18 cellular contexts compared by ENCODE assay signal in genomic region chr18:2991241-2991640, GRCh38. TPM values are rescaled to one million over a fixed set of nuclear protein-coding genes. Genes with fewer than 3 reads are reported as not detected.
DNase-seq lines count a peak whose midpoint lies in the region; ATAC-seq and TF ChIP-seq lines count a peak whose summit lies in the region.
"Had no signal": no experiment of that assay in that cellular context is flagged by ENCODE, and none has a peak within 500 bp of the region (broad histone marks: within the 10 kb centered on the region; RNA-seq: fewer than 3 reads in every experiment).

No MANE protein-coding gene starts in this region.

- no peak for DNase-seq in activated T-cell treated with anti-CD3 and anti-CD28 coated beads, Interleukin-2, amount 50 U/mL, for 24 hours
- no peak for DNase-seq in activated T-cell treated with anti-CD3 and anti-CD28 coated beads, Interleukin-2, amount 50 U/mL, for 1 hour
- DNase-seq in MM.1S (no peak), NCI-H69 (lab: John Stamatoyannopoulos, UW) (no peak)
- no peak for DNase-seq in activated CD4-positive, alpha-beta memory T cell treated with anti-CD3 and anti-CD28 coated beads, Interleukin-2, amount 10 ng/mL, durations not matched to agents 7 days and 5 days
- no peak for DNase-seq in central memory CD8-positive, alpha-beta T cell (ENCODE audit: low spot score in 2 of 2)
- DNase-seq: CD8-positive, alpha-beta memory T cell; Kasumi-1; NCI-H1092 treated with DMSO at 0.1 percent for 48 hours; NCI-H146; NCI-H2081; NCI-H2171 treated with DMSO at 0.1 percent for 48 hours; NCI-H446 treated with DMSO at 0.1 percent for 48 hours; NCI-H774; Right ventricle myocardium superior had no signal

- peak overlapping the region; percentile 87 for H3K27ac Mint-ChIP-seq in activated T-cell treated with anti-CD3 and anti-CD28 coated beads, Interleukin-2, amount 50 U/mL, for 24 hours
- H3K27ac Mint-ChIP-seq in activated CD4-positive, alpha-beta memory T cell treated with anti-CD3 and anti-CD28 coated beads, Interleukin-2, amount 10 ng/mL, durations not matched to agents 7 days and 5 days = peak overlapping the region; percentile 38
- peak overlapping the region; percentile 17 for H3K27ac Mint-ChIP-seq in central memory CD8-positive, alpha-beta T cell (ENCODE audit: low read depth)

- H3K4me1 ChIP-seq in MM.1S (ENCODE audit: low read length) = peaks cover 10% of the 10 kb centered on the region

- H3K36me3 ChIP-seq in MM.1S (replicated peaks; ENCODE audit: insufficient read depth, low read length) = no peaks in the 10 kb centered on the region

- H3K4me3 ChIP-seq in MM.1S (ENCODE audit: low read length) = no peak overlapping the region
- H3K4me3 ChIP-seq: BLaER1 treated with 17β-estradiol and CSF1 and Interleukin-3, amounts not matched to agents 10 nM and 100 nM had no signal

- no peaks in the 10 kb centered on the region for H3K9me2 ChIP-seq in MM.1S (replicated peaks; ENCODE audit: insufficient read depth, low read length)

- H3K4me1 Mint-ChIP-seq in activated T-cell treated with anti-CD3 and anti-CD28 coated beads, Interleukin-2, amount 50 U/mL, for 24 hours (ENCODE audit: low read depth) = peaks cover 83% of the 10 kb centered on the region
- H3K4me1 Mint-ChIP-seq in activated CD4-positive, alpha-beta memory T cell treated with anti-CD3 and anti-CD28 coated beads, Interleukin-2, amount 10 ng/mL, durations not matched to agents 7 days and 5 days = peaks cover 66% of the 10 kb centered on the region
- H3K4me1 Mint-ChIP-seq in central memory CD8-positive, alpha-beta T cell = peaks cover 42% of the 10 kb centered on the region

- POLR2A ChIA-PET in activated CD4-positive, alpha-beta memory T cell treated with anti-CD3 and anti-CD28 coated beads, Interleukin-2, amount 10 ng/mL, durations not matched to agents 7 days and 5 days (lab: Charles Lee) = interaction anchor here (0.6 kb wide), 1 partner anchor 605 kb away, joined by 3 read pairs; no protein-coding TSS in a partner anchor

- H4K20me1 ChIP-seq in MM.1S (ENCODE audit: insufficient read depth, low read length) = no peaks in the 10 kb centered on the region

- H3K27ac ChIP-seq in MM.1S (ENCODE audit: low read length) = no peak overlapping the region
- H3K27ac ChIP-seq: BLaER1 treated with 17β-estradiol and CSF1 and Interleukin-3, amounts not matched to agents 10 nM and 100 nM had no signal

- CTCF ChIA-PET in activated CD4-positive, alpha-beta memory T cell treated with anti-CD3 and anti-CD28 coated beads, Interleukin-2, amount 10 ng/mL, durations not matched to agents 7 days and 5 days (lab: Charles Lee) = no interaction called here

- H3K79me2 ChIP-seq in MM.1S (ENCODE audit: low read length) = peaks cover 8% of the 10 kb centered on the region

- no peak for ATAC-seq in central memory CD8-positive, alpha-beta T cell (replicated peaks; ENCODE audit: extremely low read depth, poor library complexity, severe bottlenecking)
- ATAC-seq in GM19467 (IDR thresholded peaks at IDR 0.05; ENCODE audit: unreplicated experiment) = no peak
- no peak for ATAC-seq in HG03520 (IDR thresholded peaks at IDR 0.05; ENCODE audit: unreplicated experiment)

- H3K9ac ChIP-seq in MM.1S (ENCODE audit: low read length) = no peak overlapping the region
- H3K9ac ChIP-seq: BLaER1 treated with 17β-estradiol and CSF1 and Interleukin-3, amounts not matched to agents 10 nM and 100 nM had no signal

- H3K4me3 Mint-ChIP-seq in activated T-cell treated with anti-CD3 and anti-CD28 coated beads, Interleukin-2, amount 50 U/mL, for 24 hours = no peak overlapping the region
- H3K4me3 Mint-ChIP-seq in activated CD4-positive, alpha-beta memory T cell treated with anti-CD3 and anti-CD28 coated beads, Interleukin-2, amount 10 ng/mL, durations not matched to agents 7 days and 5 days = no peak overlapping the region
- H3K4me3 Mint-ChIP-seq in central memory CD8-positive, alpha-beta T cell = no peak overlapping the region

- peaks cover 69% of the 10 kb centered on the region for H3K36me3 Mint-ChIP-seq in activated T-cell treated with anti-CD3 and anti-CD28 coated beads, Interleukin-2, amount 50 U/mL, for 24 hours (ENCODE audit: low read depth)
- peaks cover 50% of the 10 kb centered on the region for H3K36me3 Mint-ChIP-seq in activated CD4-positive, alpha-beta memory T cell treated with anti-CD3 and anti-CD28 coated beads, Interleukin-2, amount 10 ng/mL, durations not matched to agents 7 days and 5 days (ENCODE audit: low read depth)
- peaks cover 5% of the 10 kb centered on the region for H3K36me3 Mint-ChIP-seq in central memory CD8-positive, alpha-beta T cell (ENCODE audit: insufficient read depth)

- H3F3A ChIP-seq in MM.1S (ENCODE audit: insufficient read depth, low read length) = no peaks in the 10 kb centered on the region; the same call in 1 of the 2 replicates

- no peaks in the 10 kb centered on the region for H3K9me3 ChIP-seq in MM.1S (replicated peaks; ENCODE audit: insufficient read depth, low read length)

- no peak for TF ChIP-seq CTCF in MM.1S (IDR thresholded peaks at IDR 0.05; ENCODE audit: low read length)

- H3K9me3 Mint-ChIP-seq in activated T-cell treated with anti-CD3 and anti-CD28 coated beads, Interleukin-2, amount 50 U/mL, for 24 hours = peaks cover 1% of the 10 kb centered on the region
- H3K9me3 Mint-ChIP-seq in activated CD4-positive, alpha-beta memory T cell treated with anti-CD3 and anti-CD28 coated beads, Interleukin-2, amount 10 ng/mL, durations not matched to agents 7 days and 5 days = peaks cover 5% of the 10 kb centered on the region
- H3K9me3 Mint-ChIP-seq in central memory CD8-positive, alpha-beta T cell = no peaks in the 10 kb centered on the region

- peak overlapping the region; percentile 15; the same call in 1 of the 2 replicates for H3K4me2 ChIP-seq in MM.1S (ENCODE audit: low read depth, low read length)

- H3K27me3 Mint-ChIP-seq in activated T-cell treated with anti-CD3 and anti-CD28 coated beads, Interleukin-2, amount 50 U/mL, for 24 hours = no peaks in the 10 kb centered on the region
- no peaks in the 10 kb centered on the region for H3K27me3 Mint-ChIP-seq in activated CD4-positive, alpha-beta memory T cell treated with anti-CD3 and anti-CD28 coated beads, Interleukin-2, amount 10 ng/mL, durations not matched to agents 7 days and 5 days
- H3K27me3 Mint-ChIP-seq in central memory CD8-positive, alpha-beta T cell = no peaks in the 10 kb centered on the region

- no peaks in the 10 kb centered on the region for H3K27me3 ChIP-seq in MM.1S (replicated peaks; ENCODE audit: insufficient read depth, low read length)
- H3K27me3 ChIP-seq: BLaER1 treated with 17β-estradiol and CSF1 and Interleukin-3, amounts not matched to agents 10 nM and 100 nM had no signal

- H2AFZ ChIP-seq in MM.1S (ENCODE audit: low read length) = no peak overlapping the region

RNA-seq across cellular contexts. Expression of gene LPIN2, which starts 21.7 kb away (rescaled TPM):
- total RNA-seq in activated CD4-positive, alpha-beta memory T cell treated with anti-CD3 and anti-CD28 coated beads, Interleukin-2, amount 10 ng/mL, durations not matched to agents 7 days and 5 days = 10 to 100 TPM; 78.4 to 79.6 TPM

Comparison
In these comparisons a context has a peak if more than half of its experiments do, and no peak if none do; other contexts are left out.
1. H3K27ac Mint-ChIP-seq: peak in every context shown above with its lines; median percentile 87 in activated T-cell treated with anti-CD3 and anti-CD28 coated beads, Interleukin-2, amount 50 U/mL, for 24 hours; 38 in activated CD4-positive, alpha-beta memory T cell treated with anti-CD3 and anti-CD28 coated beads, Interleukin-2, amount 10 ng/mL, durations not matched to agents 7 days and 5 days; 17 in central memory CD8-positive, alpha-beta T cell.